1 cellular context compared by ENCODE assay signal in the genomic region with DNA sequence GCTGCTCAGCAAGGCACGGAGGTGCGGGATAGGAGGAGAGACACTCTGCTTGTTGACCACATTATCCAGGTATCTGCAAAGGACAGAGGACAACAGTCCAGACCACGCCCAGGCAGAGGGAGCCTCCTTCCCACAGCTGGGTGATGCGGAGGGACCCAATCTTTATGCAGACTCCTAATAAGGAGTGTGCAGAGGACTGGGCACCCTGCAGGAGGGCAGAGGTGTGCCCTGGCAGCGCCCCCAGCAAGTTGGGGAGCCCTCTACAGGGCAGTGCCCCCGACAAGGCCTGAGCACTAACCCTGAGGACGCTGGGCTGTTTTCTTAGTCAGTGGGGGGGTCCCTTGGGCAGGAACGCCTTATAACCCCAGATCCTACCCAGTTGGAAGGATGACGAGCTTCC.
TF ChIP-seq lines count a peak whose summit lies in the region.

No MANE protein-coding gene starts in this region.

TF ChIP-seq in K562, 482 proteins besides CTCF, POLR2A, EP300 and RAD21:
- no peak for TF ChIP-seq TCF7L2 (IDR thresholded peaks at IDR 0.05; ENCODE audit: low read depth, low read length)
- TF ChIP-seq PHF8 (IDR thresholded peaks at IDR 0.05; ENCODE audit: borderline replicate concordance, low read length), result no peak
- no peak for TF ChIP-seq HMGN3 (IDR thresholded peaks at IDR 0.05; ENCODE audit: borderline replicate concordance, extremely low read depth, insufficient read length, low read depth, low read length)
- no peak for TF ChIP-seq DMBX1 (CRISPR knock-in tag; IDR thresholded peaks at IDR 0.05; ENCODE audit: borderline replicate concordance)
- TF ChIP-seq POLR2G (IDR thresholded peaks at IDR 0.05; ENCODE audit: low read depth, low read length), result peak; percentile 11; the same call in 1 of the 2 replicates
